ENCODE assay signal across 9 cellular contexts in the genomic region with DNA sequence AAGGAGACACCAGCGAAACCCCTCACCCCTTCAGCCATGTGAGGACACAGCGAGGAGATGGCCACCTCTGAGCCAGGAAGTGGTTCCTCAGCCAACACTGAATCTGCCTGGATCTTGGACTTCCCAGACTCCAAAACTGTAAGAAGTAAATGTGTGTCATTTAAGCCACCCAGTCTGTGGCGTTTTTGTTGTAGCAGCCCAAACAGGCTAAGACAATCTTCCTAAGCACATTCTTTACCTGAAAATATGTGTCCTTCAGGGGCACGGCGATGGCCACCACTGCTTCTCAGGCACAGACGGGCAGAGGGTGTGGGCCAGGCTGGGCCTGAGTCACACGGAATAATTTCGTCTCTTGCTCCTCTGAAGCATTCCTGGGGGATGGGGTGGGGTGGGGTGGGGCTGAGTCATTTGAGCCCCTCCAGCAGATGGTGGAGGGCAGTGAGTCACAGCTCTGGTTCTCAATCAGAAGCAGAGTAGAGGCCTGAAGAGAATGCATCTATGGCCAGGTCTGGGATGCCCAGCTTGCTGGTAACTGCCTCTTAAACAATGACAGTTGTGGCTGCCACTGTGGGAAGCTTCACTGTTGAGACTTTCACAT.
A peak's percentile ranks its signal among the peaks of the same experiment; 100 is the strongest.
DNase-seq lines count a peak whose midpoint lies in the region; ATAC-seq and TF ChIP-seq lines count a peak whose summit lies in the region.
"Had no signal": no experiment of that assay in that cellular context is flagged by ENCODE, and none has a peak within 500 bp of the region (broad histone marks: within the 10 kb centered on the region; RNA-seq: fewer than 3 reads in every experiment).

No MANE protein-coding gene starts in this region.

- no TSS peak for BruUV-seq in Caco-2 (replicated peaks; lab: Mats Ljungman, UMichigan)

- intact Hi-C loops in Caco-2 (cut with micrococcal nuclease; ENCODE audit: unreplicated experiment) = no loop called here

- H3K9me3 ChIP-seq in Caco-2 = peaks cover 10% of the 10 kb centered on the region

- TF ChIP-seq CTCF in Caco-2 (IDR thresholded peaks at IDR 0.05; ENCODE audit: insufficient read depth in 1 of 2, low read depth in 1 of 2, low read length in 1 of 2, severe bottlenecking in 1 of 2, unreplicated experiment in 1 of 2) = no peak

- no peak overlapping the region for H3K4me3 Mint-ChIP-seq in activated T-cell treated with anti-CD3 and anti-CD28 coated beads, Interleukin-2, amount 50 U/mL, for 72 hours
- H3K4me3 Mint-ChIP-seq in Caco-2 (ENCODE audit: unreplicated experiment) = no peak overlapping the region
- H3K4me3 Mint-ChIP-seq: dendritic cell treated with granulocyte-macrophage colony-stimulating factor and Interleukin-4, amounts not matched to agents 40 ng/mL and 50 ng/mL, for 4 days had no signal

- H3K4me1 ChIP-seq in Caco-2 = no peaks in the 10 kb centered on the region

- peaks cover 1 to 4% of the 10 kb centered on the region in 2 donors for H3K36me3 Mint-ChIP-seq in activated T-cell treated with anti-CD3 and anti-CD28 coated beads, Interleukin-2, amount 50 U/mL, for 72 hours (ENCODE audit: insufficient read depth in 2 of 2)
- H3K36me3 Mint-ChIP-seq in Caco-2 (ENCODE audit: insufficient read depth, unreplicated experiment) = no peaks in the 10 kb centered on the region

- no peaks in the 10 kb centered on the region for H3K27me3 Mint-ChIP-seq in activated T-cell treated with anti-CD3 and anti-CD28 coated beads, Interleukin-2, amount 50 U/mL, for 72 hours (ENCODE audit: low read depth)
- no peaks in the 10 kb centered on the region for H3K27me3 Mint-ChIP-seq in Caco-2 (ENCODE audit: insufficient read depth, unreplicated experiment)
- H3K27me3 Mint-ChIP-seq: dendritic cell treated with granulocyte-macrophage colony-stimulating factor and Interleukin-4, amounts not matched to agents 40 ng/mL and 50 ng/mL, for 4 days had no signal

- ATAC-seq in activated T-cell treated with anti-CD3 and anti-CD28 coated beads, Interleukin-2, amount 50 U/mL, for 72 hours (replicated peaks in 1 of 2) = peak; percentile 74 to 86
- ATAC-seq in GM19395 (IDR thresholded peaks at IDR 0.05; ENCODE audit: unreplicated experiment) = no peak

- no peaks in the 10 kb centered on the region for H3K4me1 Mint-ChIP-seq in activated T-cell treated with anti-CD3 and anti-CD28 coated beads, Interleukin-2, amount 50 U/mL, for 72 hours (ENCODE audit: low read depth)
- no peaks in the 10 kb centered on the region for H3K4me1 Mint-ChIP-seq in Caco-2 (ENCODE audit: low read depth, unreplicated experiment)

- H3K27ac Mint-ChIP-seq in activated T-cell treated with anti-CD3 and anti-CD28 coated beads, Interleukin-2, amount 50 U/mL, for 72 hours = no peak overlapping the region
- H3K27ac Mint-ChIP-seq in Caco-2 (ENCODE audit: unreplicated experiment) = no peak overlapping the region
- H3K27ac Mint-ChIP-seq: dendritic cell treated with granulocyte-macrophage colony-stimulating factor and Interleukin-4, amounts not matched to agents 40 ng/mL and 50 ng/mL, for 4 days had no signal

- no peaks in the 10 kb centered on the region for H3K27me3 ChIP-seq in Caco-2 (replicated peaks; ENCODE audit: control insufficient read depth, insufficient read depth, low read length)

- POLR2A ChIA-PET in Caco-2 (lab: Charles Lee) = no interaction called here

- DNase-seq in A172 (ENCODE audit: low spot score) (peak; percentile 97), H4 (ENCODE audit: low spot score) (peak; percentile 58), kidney glomerular epithelial cell (lab: John Stamatoyannopoulos, UW) (peak; percentile 33), Caco-2 (no peak), cortex of kidney (lab: John Stamatoyannopoulos, UW) (no peak), DMS114 treated with DMSO at 0.1 percent for 48 hours (lab: John Stamatoyannopoulos, UW; ENCODE audit: unreplicated experiment) (no peak)
- DNase-seq in activated T-cell treated with anti-CD3 and anti-CD28 coated beads, Interleukin-2, amount 50 U/mL, for 72 hours = peak in 1 of 2 donors; percentile 10

- H3K4me3 ChIP-seq in Caco-2 (ENCODE audit: low read depth, low read length) = no peak overlapping the region

- H3K36me3 ChIP-seq in Caco-2 (ENCODE audit: control insufficient read depth, insufficient read depth, low read length) = no peaks in the 10 kb centered on the region

- CTCF ChIA-PET in Caco-2 (lab: Charles Lee) = no interaction called here

- H3K9me3 Mint-ChIP-seq in activated T-cell treated with anti-CD3 and anti-CD28 coated beads, Interleukin-2, amount 50 U/mL, for 72 hours = peaks cover under 1 to 3% of the 10 kb centered on the region in 2 donors
- H3K9me3 Mint-ChIP-seq in Caco-2 (ENCODE audit: unreplicated experiment) = peaks cover 33% of the 10 kb centered on the region

Comparison
In these comparisons a context has a peak if more than half of its experiments do, and no peak if none do; other contexts are left out.
1. DNase-seq: peak in A172 (single experiment), H4 (single experiment) and kidney glomerular epithelial cell (single experiment); none in Caco-2 (0 of 2), cortex of kidney (single experiment) and DMS114 treated with DMSO at 0.1 percent for 48 hours (single experiment).